ENCODE assay signal across 18 cellular contexts in genomic region chr10:6082496-6083395, GRCh38. TPM values are rescaled to one million over a fixed set of nuclear protein-coding genes. Genes with fewer than 3 reads are reported as not detected.
DNase-seq lines count a peak whose midpoint lies in the region; ATAC-seq and TF ChIP-seq lines count a peak whose summit lies in the region.
"Had no signal": no experiment of that assay in that cellular context is flagged by ENCODE, and none has a peak within 500 bp of the region (broad histone marks: within the 10 kb centered on the region; RNA-seq: fewer than 3 reads in every experiment).

No MANE protein-coding gene starts in this region.

- CTCF ChIA-PET in activated CD4-positive, alpha-beta T cell treated with anti-CD3 and anti-CD28 coated beads for 36 hours (lab: Charles Lee), result interaction anchor here (0.7 to 2.9 kb wide), 11 partner anchors 10 to 324 kb away, joined by 3 to 60 read pairs (median 8); partner anchors contain the start of gene IL2RA

- peak; percentile 45 for DNase-seq in activated CD4-positive, alpha-beta T cell treated with anti-CD3 and anti-CD28 coated beads for 36 hours
- no peak for DNase-seq in activated CD4-positive, alpha-beta T cell treated with anti-CD3 and anti-CD28 coated beads, Interleukin-2, amount 50 U/mL, for 48 hours
- no peak for DNase-seq in activated naive CD8-positive, alpha-beta T cell treated with anti-CD3 and anti-CD28 coated beads, Interleukin-2, amount 10 ng/mL, durations not matched to agents 7 days and 5 days
- DNase-seq in nephron progenitor cell (no peak), HuH-7.5 (ENCODE audit: low spot score) (no peak)
- DNase-seq: foreskin keratinocyte, left lung, MM.1S, NCI-H187, pancreas had no signal

- no peaks in the 10 kb centered on the region for H3K79me2 ChIP-seq in OCI-LY1 (ENCODE audit: insufficient read depth, low read length)

- H3K4me1 Mint-ChIP-seq in activated CD4-positive, alpha-beta T cell treated with anti-CD3 and anti-CD28 coated beads for 36 hours, result peaks cover 58% of the 10 kb centered on the region
- H3K4me1 Mint-ChIP-seq in activated naive CD8-positive, alpha-beta T cell treated with anti-CD3 and anti-CD28 coated beads, Interleukin-2, amount 10 ng/mL, durations not matched to agents 7 days and 5 days, result peaks cover 51% of the 10 kb centered on the region
- peaks cover 19% of the 10 kb centered on the region for H3K4me1 Mint-ChIP-seq in nephron progenitor cell

- intact Hi-C loops in activated CD4-positive, alpha-beta T cell treated with anti-CD3 and anti-CD28 coated beads for 36 hours (cut with DNase I, micrococcal nuclease), result loop anchor here (1.0 to 10.0 kb wide), 8 partner anchors 10 to 268 kb away; partner anchors contain the start of genes IL15RA (in 2 of the 2), GDI2 (in 1 of the 2) and IL2RA (in 1 of the 2)

- no peaks in the 10 kb centered on the region for H3K27me3 Mint-ChIP-seq in activated CD4-positive, alpha-beta T cell treated with anti-CD3 and anti-CD28 coated beads for 36 hours
- no peaks in the 10 kb centered on the region for H3K27me3 Mint-ChIP-seq in activated naive CD8-positive, alpha-beta T cell treated with anti-CD3 and anti-CD28 coated beads, Interleukin-2, amount 10 ng/mL, durations not matched to agents 7 days and 5 days
- H3K27me3 Mint-ChIP-seq in nephron progenitor cell (ENCODE audit: low read depth, poor library complexity), result peaks cover 22% of the 10 kb centered on the region

- POLR2A ChIA-PET in activated CD4-positive, alpha-beta T cell treated with anti-CD3 and anti-CD28 coated beads for 36 hours (lab: Charles Lee), result interaction anchor here (0.6 to 2.5 kb wide), 12 partner anchors 8 to 265 kb away, joined by 3 to 70 read pairs (median 10); partner anchors contain the start of gene IL2RA
- POLR2A ChIA-PET in activated naive CD8-positive, alpha-beta T cell treated with anti-CD3 and anti-CD28 coated beads, Interleukin-2, amount 10 ng/mL, durations not matched to agents 7 days and 5 days (lab: Charles Lee), result interaction anchor here (1.1 to 4.7 kb wide), 7 partner anchors 9 to 45 kb away, joined by 5 to 49 read pairs (median 8); partner anchors contain the start of gene IL2RA

- H3K27me3 ChIP-seq in OCI-LY1 (ENCODE audit: insufficient read depth, low read length), result no peaks in the 10 kb centered on the region
- H3K27me3 ChIP-seq: left lung, pancreas had no signal

- H4K20me1 ChIP-seq in OCI-LY1 (ENCODE audit: insufficient read depth, low read length), result no peaks in the 10 kb centered on the region

- H3K9ac ChIP-seq in OCI-LY1 (ENCODE audit: low read length), result no peak overlapping the region

- H3K4me3 ChIP-seq in OCI-LY1 (ENCODE audit: low read depth, low read length, poor library complexity, severe bottlenecking), result no peak overlapping the region
- H3K4me3 ChIP-seq: left lung, pancreas, skin epidermis had no signal

- 0 out of 2 replicates have a peak, but pooled peaks cover 5% of the 10 kb centered on the region for H3K9me3 ChIP-seq in OCI-LY1 (ENCODE audit: low read length)
- H3K9me3 ChIP-seq: left lung, pancreas had no signal

- H3K4me3 Mint-ChIP-seq in activated CD4-positive, alpha-beta T cell treated with anti-CD3 and anti-CD28 coated beads for 36 hours, result peak overlapping the region; percentile 71
- peak overlapping the region; percentile 79 for H3K4me3 Mint-ChIP-seq in activated naive CD8-positive, alpha-beta T cell treated with anti-CD3 and anti-CD28 coated beads, Interleukin-2, amount 10 ng/mL, durations not matched to agents 7 days and 5 days
- H3K4me3 Mint-ChIP-seq in nephron progenitor cell, result no peak overlapping the region

- H3K4me2 ChIP-seq in OCI-LY1 (ENCODE audit: low read length), result peak overlapping the region; percentile 43; the same call in 1 of the 2 replicates

- H3K27ac Mint-ChIP-seq in activated CD4-positive, alpha-beta T cell treated with anti-CD3 and anti-CD28 coated beads for 36 hours, result peak overlapping the region; percentile 95
- H3K27ac Mint-ChIP-seq in activated naive CD8-positive, alpha-beta T cell treated with anti-CD3 and anti-CD28 coated beads, Interleukin-2, amount 10 ng/mL, durations not matched to agents 7 days and 5 days, result peak overlapping the region; percentile 89
- H3K27ac Mint-ChIP-seq in nephron progenitor cell, result peak overlapping the region; percentile 55

- peak overlapping the region; percentile 74 for H3K27ac ChIP-seq in OCI-LY1 (ENCODE audit: low read depth, low read length, poor library complexity, severe bottlenecking)
- H3K27ac ChIP-seq: foreskin keratinocyte, pancreas had no signal

- peaks cover 7% of the 10 kb centered on the region for H3K9me3 Mint-ChIP-seq in activated CD4-positive, alpha-beta T cell treated with anti-CD3 and anti-CD28 coated beads for 36 hours (ENCODE audit: low read depth)
- H3K9me3 Mint-ChIP-seq in activated naive CD8-positive, alpha-beta T cell treated with anti-CD3 and anti-CD28 coated beads, Interleukin-2, amount 10 ng/mL, durations not matched to agents 7 days and 5 days, result no peaks in the 10 kb centered on the region
- H3K9me3 Mint-ChIP-seq in nephron progenitor cell, result peaks cover 14% of the 10 kb centered on the region

- no peak overlapping the region for H2AFZ ChIP-seq in OCI-LY1 (ENCODE audit: low read length)

- TF ChIP-seq CTCF in OCI-LY1 (IDR thresholded peaks at IDR 0.05; ENCODE audit: low read length) (no peak), nephron progenitor cell (IDR thresholded peaks at IDR 0.05) (no peak)

- peaks cover 69% of the 10 kb centered on the region for H3K4me1 ChIP-seq in OCI-LY1 (ENCODE audit: insufficient read depth, low read length, severe bottlenecking)
- H3K4me1 ChIP-seq: foreskin keratinocyte had no signal

- H3K36me3 ChIP-seq in OCI-LY1 (ENCODE audit: insufficient read depth, low read length), result no peaks in the 10 kb centered on the region
- H3K36me3 ChIP-seq: left lung, pancreas had no signal

- peak; percentile 25 for ATAC-seq in activated CD4-positive, alpha-beta T cell treated with anti-CD3 and anti-CD28 coated beads for 36 hours
- no peak for ATAC-seq in activated naive CD8-positive, alpha-beta T cell treated with anti-CD3 and anti-CD28 coated beads, Interleukin-2, amount 10 ng/mL, durations not matched to agents 7 days and 5 days (ENCODE audit: low read depth)
- ATAC-seq in HG03135 (IDR thresholded peaks at IDR 0.05; ENCODE audit: unreplicated experiment) (no peak), HG03521 (IDR thresholded peaks at IDR 0.05; ENCODE audit: unreplicated experiment) (no peak)
- ATAC-seq: foreskin keratinocyte, left lung, pancreas had no signal

- no peaks in the 10 kb centered on the region for H3K9me2 ChIP-seq in OCI-LY1 (ENCODE audit: low read depth, low read length)

- peaks cover 4% of the 10 kb centered on the region; the same call in 1 of the 2 replicates for H3F3A ChIP-seq in OCI-LY1 (ENCODE audit: insufficient read depth, low read length)

- H3K36me3 Mint-ChIP-seq in activated CD4-positive, alpha-beta T cell treated with anti-CD3 and anti-CD28 coated beads for 36 hours (ENCODE audit: low read depth), result peaks cover 10% of the 10 kb centered on the region
- peaks cover 4% of the 10 kb centered on the region for H3K36me3 Mint-ChIP-seq in activated naive CD8-positive, alpha-beta T cell treated with anti-CD3 and anti-CD28 coated beads, Interleukin-2, amount 10 ng/mL, durations not matched to agents 7 days and 5 days
- H3K36me3 Mint-ChIP-seq in nephron progenitor cell (ENCODE audit: low read depth), result no peaks in the 10 kb centered on the region

RNA-seq across cellular contexts. Expression of gene RBM17, which starts 6.1 kb away (rescaled TPM):
- 100 to 1,000 TPM; 206 to 246 TPM for total RNA-seq in activated CD4-positive, alpha-beta T cell treated with anti-CD3 and anti-CD28 coated beads for 36 hours
- 100 to 1,000 TPM; 185 to 200 TPM for total RNA-seq in activated naive CD8-positive, alpha-beta T cell treated with anti-CD3 and anti-CD28 coated beads, Interleukin-2, amount 10 ng/mL, durations not matched to agents 7 days and 5 days

RNA-seq across cellular contexts. Expression of gene IL2RA, which starts 20.6 kb away (rescaled TPM):
- total RNA-seq in activated CD4-positive, alpha-beta T cell treated with anti-CD3 and anti-CD28 coated beads for 36 hours, result 100 to 1,000 TPM; 659 to 980 TPM
- 100 to 1,000 TPM; 184 to 201 TPM for total RNA-seq in activated naive CD8-positive, alpha-beta T cell treated with anti-CD3 and anti-CD28 coated beads, Interleukin-2, amount 10 ng/mL, durations not matched to agents 7 days and 5 days
- total RNA-seq: A172, chondrocyte, foreskin keratinocyte, NCI-H460, SK-MEL-5 had no signal
